14 cellular contexts compared by ENCODE assay signal in the genomic region with DNA sequence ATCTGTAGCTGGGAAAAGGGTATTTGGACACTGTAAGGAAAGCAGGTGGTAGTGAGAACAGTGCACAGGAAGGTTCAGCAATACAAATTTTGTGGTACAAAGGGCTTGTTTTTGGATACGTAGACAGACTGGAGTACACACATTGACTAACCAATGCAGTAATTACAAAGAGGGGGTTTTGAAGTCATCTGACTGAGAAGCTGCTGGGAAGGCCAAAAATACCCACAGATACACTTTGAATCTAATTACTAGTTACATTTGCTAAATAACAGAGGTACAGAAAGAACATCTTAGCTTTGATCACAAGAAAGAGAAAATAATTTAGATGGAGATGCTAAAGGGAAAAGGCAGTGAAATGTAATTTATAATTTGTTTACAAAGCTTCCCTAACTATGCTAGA. TPM values are rescaled to one million over a fixed set of nuclear protein-coding genes. Genes with fewer than 3 reads are reported as not detected.
DNase-seq lines count a peak whose midpoint lies in the region; ATAC-seq and TF ChIP-seq lines count a peak whose summit lies in the region.
"Had no signal": no experiment of that assay in that cellular context is flagged by ENCODE, and none has a peak within 500 bp of the region (broad histone marks: within the 10 kb centered on the region; RNA-seq: fewer than 3 reads in every experiment).

No MANE protein-coding gene starts in this region.

- H3K36me3 Mint-ChIP-seq in CD4-positive, alpha-beta T cell (ENCODE audit: low read depth) = peaks cover 35% of the 10 kb centered on the region

- peaks cover 0 to 14% of the 10 kb centered on the region in 2 experiments for H3K36me3 ChIP-seq in trophoblast cell (ENCODE audit: control insufficient read depth in 1 of 2, insufficient read depth in 2 of 2, low read length in 2 of 2)

- no peak overlapping the region for H2AFZ ChIP-seq in trophoblast cell (ENCODE audit: insufficient read depth, low read length, poor library complexity)

- H3K18ac ChIP-seq in trophoblast cell (ENCODE audit: low read length) = no peak overlapping the region

- no peak overlapping the region for H3K23ac ChIP-seq in trophoblast cell (ENCODE audit: low read length)

- H3K27me3 ChIP-seq in CD4-positive, alpha-beta T cell (ENCODE audit: control insufficient read depth, insufficient read depth, low read length) = no peaks in the 10 kb centered on the region
- H3K27me3 ChIP-seq in dorsolateral prefrontal cortex (no peaks in the 10 kb centered on the region), trophoblast cell (ENCODE audit: insufficient read depth, low read length) (no peaks in the 10 kb centered on the region)
- H3K27me3 ChIP-seq: vagina had no signal

- no peak for ATAC-seq in CD4-positive, alpha-beta T cell (ENCODE audit: poor library complexity)
- ATAC-seq in GM18868 (IDR thresholded peaks at IDR 0.05; ENCODE audit: unreplicated experiment) = peak; percentile 70
- ATAC-seq in HG02884 (IDR thresholded peaks at IDR 0.05; ENCODE audit: unreplicated experiment) = peak; percentile 56
- ATAC-seq in HG03457 (IDR thresholded peaks at IDR 0.05; ENCODE audit: unreplicated experiment) = no peak
- no peak for ATAC-seq in GM21526 (IDR thresholded peaks at IDR 0.05; ENCODE audit: low FRiP score, unreplicated experiment)
- ATAC-seq: SK-N-SH treated with all-trans-retinoic acid at 6 μM for 48 hours had no signal

- no peaks in the 10 kb centered on the region for H3K27me3 Mint-ChIP-seq in CD4-positive, alpha-beta T cell

- H2BK12ac ChIP-seq in trophoblast cell (ENCODE audit: low read length) = no peak overlapping the region

- H3K4me1 ChIP-seq in trophoblast cell (ENCODE audit: control insufficient read depth in 1 of 2, insufficient read depth in 2 of 2, low read length in 2 of 2) = no peaks in the 10 kb centered on the region
- H3K4me1 ChIP-seq: vagina had no signal

- no peaks in the 10 kb centered on the region for H3K79me2 ChIP-seq in trophoblast cell (ENCODE audit: control insufficient read depth, insufficient read depth, low read length, poor library complexity)

- H3K9me3 Mint-ChIP-seq in CD4-positive, alpha-beta T cell = no peaks in the 10 kb centered on the region

- H2AK5ac ChIP-seq in trophoblast cell (ENCODE audit: low read length) = no peak overlapping the region

- WGBS in trophoblast cell (ENCODE audit: extremely low coverage, insufficient coverage, insufficient read length) = no CpG with 5 or more reads among the region's 1 CpG

- H4K91ac ChIP-seq in trophoblast cell (ENCODE audit: low read depth, low read length) = no peak overlapping the region

- H3K27ac ChIP-seq in CD4-positive, alpha-beta T cell (ENCODE audit: low read depth, low read length) = no peak overlapping the region
- peak overlapping the region; percentile 3 to 90 (median 80) for H3K27ac ChIP-seq in dorsolateral prefrontal cortex
- H3K27ac ChIP-seq in trophoblast cell (ENCODE audit: low read depth, low read length) = no peak overlapping the region
- H3K27ac ChIP-seq: vagina had no signal

- H4K12ac ChIP-seq in trophoblast cell (ENCODE audit: low read depth, low read length) = no peak overlapping the region

- no peak overlapping the region for H3K4me2 ChIP-seq in trophoblast cell (ENCODE audit: low read length)

- intact Hi-C loops in CD4-positive, alpha-beta T cell (cut with DNase I, micrococcal nuclease) = no loop called here
- intact Hi-C loops in dorsolateral prefrontal cortex (cut with DNase I) = loop anchor here in 1 of 2 donors (10.0 kb wide), 1 partner anchor 100 kb away; a partner anchor contains a TSS

- no peak for TF ChIP-seq CTCF in CD4-positive, alpha-beta T cell (IDR thresholded peaks at IDR 0.05)
- no peak for TF ChIP-seq CTCF in dorsolateral prefrontal cortex (IDR thresholded peaks at IDR 0.05 in 54 of 56, conservative IDR thresholded peaks at IDR 0.05 in 2 of 56; ENCODE audit: low read depth in 1 of 56, partially characterized antibody in 56 of 56)

- DNase-seq in CD4-positive, alpha-beta T cell = no peak
- no peak for DNase-seq in dorsolateral prefrontal cortex
- DNase-seq in trophoblast cell = no peak
- no peak for DNase-seq in NCI-H748 treated with DMSO at 0.1 percent for 48 hours (lab: John Stamatoyannopoulos, UW)
- DNase-seq: activated T-cell treated with anti-CD3 and anti-CD28 coated beads, Interleukin-2, amount 50 U/mL, for 1 hour; effector memory CD4-positive, alpha-beta T cell; foreskin fibroblast had no signal

- H3K9ac ChIP-seq in trophoblast cell (ENCODE audit: low read length) = no peak overlapping the region

- no peak overlapping the region for H2BK120ac ChIP-seq in trophoblast cell (ENCODE audit: insufficient read depth, low read length, poor library complexity)

- H3K4me3 ChIP-seq in dorsolateral prefrontal cortex = no peak overlapping the region
- no peak overlapping the region for H3K4me3 ChIP-seq in trophoblast cell (ENCODE audit: low read depth, low read length)
- H3K4me3 ChIP-seq: vagina had no signal

- no peaks in the 10 kb centered on the region for H3K79me1 ChIP-seq in trophoblast cell (ENCODE audit: low read length)

- H3K4me3 Mint-ChIP-seq in CD4-positive, alpha-beta T cell = no peak overlapping the region

- no peaks in the 10 kb centered on the region for H3K4me1 Mint-ChIP-seq in CD4-positive, alpha-beta T cell (ENCODE audit: low read depth)

- peak overlapping the region; percentile 28 for H3K27ac Mint-ChIP-seq in CD4-positive, alpha-beta T cell

- no peak overlapping the region for H3K14ac ChIP-seq in trophoblast cell (ENCODE audit: low read length)

- POLR2A ChIA-PET in CD4-positive, alpha-beta T cell (lab: Charles Lee) = no interaction called here

- CTCF ChIA-PET in CD4-positive, alpha-beta T cell (lab: Charles Lee) = no interaction called here

- no peak overlapping the region for H4K8ac ChIP-seq in trophoblast cell (ENCODE audit: low read depth, low read length)

- H3K4ac ChIP-seq in trophoblast cell (ENCODE audit: low read depth, low read length) = no peak overlapping the region

- no peaks in the 10 kb centered on the region for H3K9me3 ChIP-seq in CD4-positive, alpha-beta T cell (ENCODE audit: control insufficient read depth, low read length)
- H3K9me3 ChIP-seq in trophoblast cell (ENCODE audit: insufficient read depth, low read depth, low read length) = no peaks in the 10 kb centered on the region
- H3K9me3 ChIP-seq: vagina had no signal

- no peak overlapping the region for H2BK5ac ChIP-seq in trophoblast cell (ENCODE audit: low read depth, low read length, poor library complexity)

RNA-seq across cellular contexts. Expression of a gene that starts 45.9 kb away (rescaled TPM):
- not detected for total RNA-seq in CD4-positive, alpha-beta T cell
- total RNA-seq in dorsolateral prefrontal cortex = 1 to 10 TPM in 8 of 120 experiments, under 1 TPM in 26, not detected in 86; 0.31 to 1.6 (median 0.65) TPM
- not detected in 2 replicates for polyA plus RNA-seq in trophoblast cell (2013)
- total RNA-seq: mucosa of gallbladder, vagina had no signal

Comparison
In these comparisons a context has a peak if more than half of its experiments do, and no peak if none do; other contexts are left out.
1. ATAC-seq: peak in GM18868 (single experiment) and HG02884 (single experiment); none in CD4-positive, alpha-beta T cell (single experiment), HG03457 (single experiment) and GM21526 (single experiment).
2. H3K27ac ChIP-seq: peak in dorsolateral prefrontal cortex (59 of 59); none in CD4-positive, alpha-beta T cell (single experiment) and trophoblast cell (single experiment).